Comparison of ENCODE assay signal across 18 cellular contexts in genomic region chr2:217683096-217683870, GRCh38.
"Had no signal": no experiment of that assay in that cellular context is flagged by ENCODE, and none has a peak within 500 bp of the region (broad histone marks: within the 10 kb centered on the region; RNA-seq: fewer than 3 reads in every experiment).

No MANE protein-coding gene starts in this region.

- DNase-seq: activated CD4-positive, alpha-beta T cell treated with anti-CD3 and anti-CD28 coated beads for 1 hour; activated CD4-positive, alpha-beta T cell treated with anti-CD3 and anti-CD28 coated beads, Interleukin-2, amount 50 U/mL, for 4 hours; activated naive CD4-positive, alpha-beta T cell treated with anti-CD3 and anti-CD28 coated beads for 36 hours; activated T-cell treated with anti-CD3 and anti-CD28 coated beads, Interleukin-2, amount 50 U/mL, for 1 hour; foreskin fibroblast; naive thymus-derived CD4-positive, alpha-beta T cell; posterior cingulate gyrus; small intestine; stimulated activated CD4-positive, alpha-beta T cell treated with anti-CD3 and anti-CD28 coated beads, Interleukin-4, amount 100 ng/mL, for 4 hours; stimulated activated CD8-positive, alpha-beta memory T cell treated with anti-CD3 and anti-CD28 coated beads, Interleukin-4, amount 100 ng/mL, for 48 hours; stimulated activated naive CD4-positive, alpha-beta T cell treated with Interleukin-2 at 50 U/mL for 16 hours had no signal

- H3K4me3 ChIP-seq: right atrium auricular region had no signal

- H3K27ac Mint-ChIP-seq: activated naive CD4-positive, alpha-beta T cell treated with anti-CD3 and anti-CD28 coated beads for 36 hours; activated T-helper 2 cell treated with anti-CD3 and anti-CD28 coated beads, Interferon-gamma antibody, Interleukin-2, Interleukin-4, amounts not matched to agents 10 μg/mL and 5 μg/mL and 100 μg/mL, durations not matched to agents 14 hours and 24 hours and 36 hours; naive thymus-derived CD4-positive, alpha-beta T cell had no signal

- H3K27me3 ChIP-seq: right atrium auricular region had no signal

- FAIRE-seq: colon, small intestine, urothelium cell line had no signal

- H3K4me3 Mint-ChIP-seq: activated naive CD4-positive, alpha-beta T cell treated with anti-CD3 and anti-CD28 coated beads for 36 hours; naive thymus-derived CD4-positive, alpha-beta T cell had no signal

- H3K27ac ChIP-seq: right atrium auricular region, VCaP had no signal

- H3K9me3 ChIP-seq: right atrium auricular region had no signal

- ATAC-seq: left lobe of liver; naive thymus-derived CD4-positive, alpha-beta T cell; SK-N-SH treated with all-trans-retinoic acid at 6 μM for 48 hours had no signal

- H3K9me3 Mint-ChIP-seq: activated naive CD4-positive, alpha-beta T cell treated with anti-CD3 and anti-CD28 coated beads for 36 hours; activated T-helper 2 cell treated with anti-CD3 and anti-CD28 coated beads, Interferon-gamma antibody, Interleukin-2, Interleukin-4, amounts not matched to agents 10 μg/mL and 5 μg/mL and 100 μg/mL, durations not matched to agents 14 hours and 24 hours and 36 hours had no signal

- H3K4me1 Mint-ChIP-seq: naive thymus-derived CD4-positive, alpha-beta T cell had no signal

- H3K36me3 ChIP-seq: right atrium auricular region had no signal
